8 cellular contexts compared by ENCODE assay signal in the genomic region with DNA sequence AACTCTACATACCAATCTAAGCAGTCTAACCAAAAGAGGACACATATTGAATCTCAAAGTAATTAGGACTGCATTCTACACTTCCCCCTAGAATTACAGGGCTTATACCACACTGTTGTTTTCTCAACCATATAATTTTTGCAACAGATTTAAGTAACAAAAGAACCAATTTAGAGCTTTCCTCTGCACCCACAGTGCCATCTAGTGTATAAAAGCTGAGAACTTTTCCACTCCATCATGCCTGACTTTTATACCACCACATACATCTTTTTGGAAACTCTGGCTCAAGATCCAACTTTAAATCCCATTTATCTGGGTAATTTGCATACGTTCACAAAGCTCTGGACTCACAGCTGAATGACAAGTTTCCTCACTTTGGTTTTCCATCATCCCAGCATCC.
A peak's percentile ranks its signal among the peaks of the same experiment; 100 is the strongest.
DNase-seq lines count a peak whose midpoint lies in the region; ATAC-seq and TF ChIP-seq lines count a peak whose summit lies in the region.

No MANE protein-coding gene starts in this region.

- no peak for TF ChIP-seq POLR2A in stomach (IDR thresholded peaks at IDR 0.05)

- ATAC-seq in Panc1 (no peak), GM18867 (IDR thresholded peaks at IDR 0.05; ENCODE audit: unreplicated experiment) (no peak)
- ATAC-seq in stimulated activated naive CD8-positive, alpha-beta T cell treated with anti-CD3 and anti-CD28 coated beads, Interleukin-15, Interleukin-2, amounts not matched to agents 100 U/mL and 50 U/mL, for 24 hours, result no peak

- no peak overlapping the region for H3K27ac ChIP-seq in ACC112 (ENCODE audit: low read depth, low read length)
- H3K27ac ChIP-seq in Panc1 (ENCODE audit: low read length), result no peak overlapping the region
- no peak overlapping the region for H3K27ac ChIP-seq in stomach

- H3K36me3 ChIP-seq in ACC112 (ENCODE audit: insufficient read depth, low read length) (no peaks in the 10 kb centered on the region), Panc1 (ENCODE audit: control insufficient read depth, insufficient read depth, low read length) (no peaks in the 10 kb centered on the region), stomach (no peaks in the 10 kb centered on the region)

- H2AFZ ChIP-seq in ACC112 (ENCODE audit: low read length, unreplicated experiment), result peak overlapping the region; percentile 72

- no TSS peak for BruUV-seq in Panc1 (replicated peaks; lab: Mats Ljungman, UMichigan)

- POLR2A ChIA-PET in Panc1 (lab: Charles Lee), result no interaction called here

- H3K27me3 ChIP-seq in ACC112 (ENCODE audit: insufficient read depth, low read length) (no peaks in the 10 kb centered on the region), Panc1 (ENCODE audit: control insufficient read depth, insufficient read depth, low read length) (no peaks in the 10 kb centered on the region), stomach (no peaks in the 10 kb centered on the region)

- in situ Hi-C loops in Panc1 (cut with HindIII; ENCODE audit: low pct_unique_long_range_greater_than_20kb, low sequenced_read_pairs), result no loop called here

- TF ChIP-seq EP300 in stomach (IDR thresholded peaks at IDR 0.05), result no peak

- whole genome bisulfite sequencing in stomach, 5 donors, result 10 to 30% (median 25%) methylated on average over 1 of the region's 1 CpG; no CpG with 5 or more reads in 1 of the 5 donors

- TF ChIP-seq CTCF in GM12875 (IDR thresholded peaks at IDR 0.05; ENCODE audit: borderline replicate concordance, insufficient read depth, low read depth, low read length) (0 out of 2 replicates have a peak, but pooled peaks have one; percentile 26), Panc1 (IDR thresholded peaks at IDR 0.05) (peak; percentile 58; the same call in 1 of the 2 replicates), fibroblast of the aortic adventitia (IDR thresholded peaks at IDR 0.05; ENCODE audit: insufficient read depth, low read length) (peak; percentile 62), stomach (IDR thresholded peaks at IDR 0.05) (peak in 4 of 7 experiments; percentile 13 to 53 (median 30))

- H3K4me1 ChIP-seq in ACC112 (ENCODE audit: control insufficient read depth, insufficient read depth, low read length, unreplicated experiment) (peaks cover 8% of the 10 kb centered on the region), Panc1 (ENCODE audit: control insufficient read depth, insufficient read depth, low read length) (no peaks in the 10 kb centered on the region), stomach (no peaks in the 10 kb centered on the region)

- DNase-seq in Panc1 (ENCODE audit: low read depth, low spot score) (peak; percentile 20), fibroblast of the aortic adventitia (ENCODE audit: low read depth) (peak; percentile 54), stomach (no peak), T-helper 9 cell (no peak)
- no peak for DNase-seq in stimulated activated naive CD8-positive, alpha-beta T cell treated with anti-CD3 and anti-CD28 coated beads, Interleukin-15, Interleukin-2, amounts not matched to agents 100 U/mL and 50 U/mL, for 24 hours

- no peaks in the 10 kb centered on the region for H3K79me2 ChIP-seq in ACC112 (ENCODE audit: control insufficient read depth, insufficient read depth, low read length, unreplicated experiment)

- no peaks in the 10 kb centered on the region for H3K9me3 ChIP-seq in Panc1 (ENCODE audit: control insufficient read depth, insufficient read depth, low read depth, low read length)
- no peaks in the 10 kb centered on the region for H3K9me3 ChIP-seq in stomach

- CTCF ChIA-PET in Panc1 (lab: Charles Lee), result interaction anchor here (0.9 to 1.2 kb wide), 2 partner anchors 286 to 292 kb away, joined by 4 to 8 read pairs; no protein-coding TSS in a partner anchor

- intact Hi-C loops in Panc1 (cut with micrococcal nuclease; ENCODE audit: unreplicated experiment), result loop anchor here (2.0 kb wide), 1 partner anchor 285 kb away; no protein-coding TSS in a partner anchor
- intact Hi-C loops in stomach (cut with DNase I; ENCODE audit: low total_unique reads), result no loop called here

- H3K4me3 ChIP-seq in ACC112 (ENCODE audit: low read depth, low read length) (no peak overlapping the region), GM12875 (ENCODE audit: low read depth, low read length) (no peak overlapping the region), Panc1 (ENCODE audit: low read depth in 2 of 2, low read length in 2 of 2) (no peak overlapping the region), fibroblast of the aortic adventitia (ENCODE audit: low read depth, low read length) (no peak overlapping the region), stomach (no peak overlapping the region)

Comparison
In these comparisons a context has a peak if more than half of its experiments do, and no peak if none do; other contexts are left out.
1. DNase-seq: peak in Panc1 (single experiment) and fibroblast of the aortic adventitia (single experiment); none in stomach (single experiment), stimulated activated naive CD8-positive, alpha-beta T cell treated with anti-CD3 and anti-CD28 coated beads, Interleukin-15, Interleukin-2, amounts not matched to agents 100 U/mL and 50 U/mL, for 24 hours (single experiment) and T-helper 9 cell (single experiment).
2. Peak in every context shown above with its lines, with median percentiles within 50 percentile points of each other: CTCF ChIP-seq.